ENCODE assay signal across 20 cellular contexts in genomic region chr3:134852132-134852531, GRCh38. TPM values are rescaled to one million over a fixed set of nuclear protein-coding genes. Genes with fewer than 3 reads are reported as not detected.
"Had no signal": no experiment of that assay in that cellular context is flagged by ENCODE, and none has a peak within 500 bp of the region (broad histone marks: within the 10 kb centered on the region; RNA-seq: fewer than 3 reads in every experiment).

No MANE protein-coding gene starts in this region.

- FAIRE-seq: colon, small intestine, TTC549 had no signal

- H3K4me1 ChIP-seq: neural progenitor cell, right lobe of liver, upper lobe of left lung had no signal

- DNase-seq: activated CD4-positive, alpha-beta T cell treated with anti-CD3 and anti-CD28 coated beads, Interleukin-2, amount 50 U/mL, for 48 hours; activated gamma-delta T cell; amniotic stem cell; mesenchymal stem cell; naive thymus-derived CD4-positive, alpha-beta T cell; ovary; right lobe of liver; small intestine; stimulated activated CD4-positive, alpha-beta T cell treated with anti-CD3 and anti-CD28 coated beads, Interleukin-15, amount 100 ng/mL, for 24 hours; stimulated activated CD4-positive, alpha-beta T cell treated with anti-CD3 and anti-CD28 coated beads, Interleukin-2, amount 100 ng/mL, for 48 hours had no signal

- H3K4me3 Mint-ChIP-seq: activated CD4-positive, alpha-beta T cell treated with anti-CD3 and anti-CD28 coated beads for 36 hours; activated naive CD4-positive, alpha-beta T cell treated with anti-CD3 and anti-CD28 coated beads, Interleukin-2, amount 50 U/mL, for 24 hours; neural progenitor cell had no signal

- H3K27me3 Mint-ChIP-seq: activated CD4-positive, alpha-beta T cell treated with anti-CD3 and anti-CD28 coated beads for 36 hours; activated naive CD4-positive, alpha-beta T cell treated with anti-CD3 and anti-CD28 coated beads, Interleukin-2, amount 50 U/mL, for 24 hours had no signal

- H3K27ac ChIP-seq: cardiac muscle cell, neural progenitor cell, ovary, right lobe of liver, thoracic aorta, upper lobe of left lung had no signal

- H3K4me3 ChIP-seq: cardiac muscle cell, dorsolateral prefrontal cortex, neural progenitor cell, ovary, right lobe of liver, thoracic aorta, upper lobe of left lung had no signal

- H3K36me3 Mint-ChIP-seq: activated naive CD4-positive, alpha-beta T cell treated with anti-CD3 and anti-CD28 coated beads, Interleukin-2, amount 50 U/mL, for 24 hours; neural progenitor cell had no signal

- H3K27me3 ChIP-seq: cardiac muscle cell, dorsolateral prefrontal cortex, neural progenitor cell, ovary, right lobe of liver, upper lobe of left lung had no signal

- H3K9me3 Mint-ChIP-seq: activated naive CD4-positive, alpha-beta T cell treated with anti-CD3 and anti-CD28 coated beads, Interleukin-2, amount 50 U/mL, for 24 hours; T-helper 2 cell treated with Interferon-gamma antibody and Interleukin-4, amounts not matched to agents 5 μg/mL and 100 μg/mL, for 36 hours had no signal

- H3K36me3 ChIP-seq: cardiac muscle cell, neural progenitor cell, ovary, right lobe of liver, thoracic aorta, upper lobe of left lung had no signal

- H2AFZ ChIP-seq: neural progenitor cell had no signal

- H3K27ac Mint-ChIP-seq: activated naive CD4-positive, alpha-beta T cell treated with anti-CD3 and anti-CD28 coated beads, Interleukin-2, amount 50 U/mL, for 24 hours; neural progenitor cell had no signal

- H3K9me3 ChIP-seq: ovary, right lobe of liver, thoracic aorta, upper lobe of left lung had no signal

- H3K9ac ChIP-seq: neural progenitor cell had no signal

- H3K4me2 ChIP-seq: neural progenitor cell had no signal

RNA-seq across cellular contexts. Expression of gene EPHB1, which starts 57.1 kb away (rescaled TPM):
- polyA plus RNA-seq: naive thymus-derived CD4-positive, alpha-beta T cell had no signal
